ENCODE assay signal across 15 cellular contexts in genomic region chr6:69780585-69781178, GRCh38. TPM values are rescaled to one million over a fixed set of nuclear protein-coding genes. Genes with fewer than 3 reads are reported as not detected.
A peak's percentile ranks its signal among the peaks of the same experiment; 100 is the strongest.
DNase-seq lines count a peak whose midpoint lies in the region; ATAC-seq, FAIRE-seq and TF ChIP-seq lines count a peak whose summit lies in the region.
"Had no signal": no experiment of that assay in that cellular context is flagged by ENCODE, and none has a peak within 500 bp of the region (broad histone marks: within the 10 kb centered on the region; RNA-seq: fewer than 3 reads in every experiment).

No MANE protein-coding gene starts in this region.

- intact Hi-C loops in HCT116 (cut with micrococcal nuclease), result no loop called here
- intact Hi-C loops in right lobe of liver (cut with DNase I), result no loop called here

- no TSS peak for BruUV-seq in HCT116 (replicated peaks; lab: Mats Ljungman, UMichigan)

- H3K27me3 ChIP-seq in HCT116 (ENCODE audit: insufficient read depth, low read length), result no peaks in the 10 kb centered on the region
- H3K27me3 ChIP-seq in bronchial epithelial cell (ENCODE audit: control insufficient read depth, insufficient read depth, low read length), result no peaks in the 10 kb centered on the region
- H3K27me3 ChIP-seq in right lobe of liver, result no peaks in the 10 kb centered on the region
- H3K27me3 ChIP-seq: Peyer's patch, right atrium auricular region had no signal

- POLR2A ChIA-PET in HCT116 (lab: Charles Lee), result no interaction called here

- no peaks in the 10 kb centered on the region for H4K20me1 ChIP-seq in HCT116 (ENCODE audit: insufficient read depth)

- ATAC-seq in HCT116 (no peak), right lobe of liver (peak; percentile 93 to 97 (median 94)), GM21723 (IDR thresholded peaks at IDR 0.05; ENCODE audit: unreplicated experiment) (no peak), GM18511 (IDR thresholded peaks at IDR 0.05; ENCODE audit: unreplicated experiment) (no peak), HG02678 (IDR thresholded peaks at IDR 0.05; ENCODE audit: unreplicated experiment) (no peak)

- in situ Hi-C loops in Caki2 (cut with HindIII; ENCODE audit: low pct_unique_long_range_greater_than_20kb, low sequenced_read_pairs), result no loop called here

- TF ChIP-seq CTCF in HCT116 (IDR thresholded peaks at IDR 0.05 in 2 of 3, conservative IDR thresholded peaks at IDR 0.05 in 1 of 3; ENCODE audit: borderline replicate concordance in 1 of 3, insufficient read depth in 1 of 3, low read depth in 2 of 3, low read length in 2 of 3) (no peak), bronchial epithelial cell (IDR thresholded peaks at IDR 0.05; ENCODE audit: insufficient read depth, low read length, severe bottlenecking) (no peak), right lobe of liver (IDR thresholded peaks at IDR 0.05) (no peak)

- H3K9me3 ChIP-seq in HCT116 (ENCODE audit: control insufficient read depth in 1 of 2, insufficient read depth in 1 of 2, low read depth in 1 of 2, low read length in 2 of 2) (no peaks in the 10 kb centered on the region), right lobe of liver (no peaks in the 10 kb centered on the region)
- H3K9me3 ChIP-seq: Peyer's patch, right atrium auricular region had no signal

- H3K4me3 ChIP-seq in HCT116 (replicated peaks in 1 of 2; ENCODE audit: low read depth in 1 of 2, low read length in 2 of 2), result no peak overlapping the region
- H3K4me3 ChIP-seq in bronchial epithelial cell (ENCODE audit: low read depth, low read length), result no peak overlapping the region
- no peak overlapping the region for H3K4me3 ChIP-seq in right lobe of liver
- H3K4me3 ChIP-seq: Peyer's patch, right atrium auricular region had no signal

- H3K27ac ChIP-seq in HCT116 (ENCODE audit: low read depth, low read length) (no peak overlapping the region), right lobe of liver (peak overlapping the region; percentile 42 to 94 (median 65))
- H3K27ac ChIP-seq: right atrium auricular region had no signal

- peaks cover 0 to 2% of the 10 kb centered on the region in 2 experiments; a peak in 1 of 4 replicates for H3K36me3 ChIP-seq in HCT116 (ENCODE audit: control insufficient read depth in 1 of 2, insufficient read depth in 2 of 2, low read length in 2 of 2)
- H3K36me3 ChIP-seq in bronchial epithelial cell (ENCODE audit: control insufficient read depth, insufficient read depth, low read length), result no peaks in the 10 kb centered on the region
- no peaks in the 10 kb centered on the region for H3K36me3 ChIP-seq in right lobe of liver
- H3K36me3 ChIP-seq: Peyer's patch, right atrium auricular region had no signal

- H3K9me2 ChIP-seq in HCT116 (ENCODE audit: insufficient read depth), result no peaks in the 10 kb centered on the region

- TF ChIP-seq POLR2A in HCT116 (IDR thresholded peaks at IDR 0.05; ENCODE audit: borderline replicate concordance, extremely low read depth, insufficient read depth, insufficient read length) (no peak), right lobe of liver (IDR thresholded peaks at IDR 0.05) (no peak)

- peak overlapping the region; percentile 27; the same call in 1 of the 2 replicates for H3K4me2 ChIP-seq in HCT116 (ENCODE audit: low read length)

- H3K79me2 ChIP-seq in HCT116 (ENCODE audit: insufficient read depth, low read length), result no peaks in the 10 kb centered on the region

- no peak for FAIRE-seq in bronchial epithelial cell (lab: Jason Lieb, UNC)

- H3K4me1 ChIP-seq in HCT116 (ENCODE audit: control insufficient read depth in 1 of 2, insufficient read depth in 2 of 2, low read length in 2 of 2) (peaks cover 6 to 11% of the 10 kb centered on the region in 2 experiments; a peak in 3 of 4 replicates), right lobe of liver (peaks cover 0 to 17% (median 8%) of the 10 kb centered on the region in 4 donors)
- H3K4me1 ChIP-seq: right atrium auricular region had no signal

- no peak overlapping the region for H2AFZ ChIP-seq in HCT116 (ENCODE audit: low read depth, low read length, poor library complexity, severe bottlenecking)

- RAD21 ChIA-PET in HCT116 (lab: Charles Lee; ENCODE audit: low non-redundant PET in 1 of 2, low total read pairs in 2 of 2, uncharacterized antibody in 2 of 2, unreplicated experiment in 2 of 2), result no interaction called here

- no peak for TF ChIP-seq RAD21 in HCT116 (IDR thresholded peaks at IDR 0.05; ENCODE audit: low read depth)

- 41% methylated on average over 2 of the region's 2 CpGs for WGBS in right lobe of liver (ENCODE audit: insufficient coverage, low coverage, low lambda C conversion rate, missing lambda C conversion rate)

- DNase-seq in Caki2 (ENCODE audit: low read depth) (peak; percentile 11), HCT116 (ENCODE audit: low read depth, low spot score) (no peak), bronchial epithelial cell (ENCODE audit: low read depth) (peak; percentile 67), right lobe of liver (no peak), ureter (ENCODE audit: low spot score) (no peak)
- DNase-seq: activated CD4-positive, alpha-beta T cell treated with anti-CD3 and anti-CD28 coated beads, Interleukin-2, amount 50 U/mL, for 48 hours; activated effector memory CD4-positive, alpha-beta T cell treated with Interleukin-2 at 50 U/mL for 16 hours; CD4-positive, CD25-positive, alpha-beta regulatory T cell; head of caudate nucleus; NCI-H1092 treated with DMSO at 0.1 percent for 48 hours had no signal

- CTCF ChIA-PET in HCT116 (lab: Charles Lee), result interaction anchor here (1.6 kb wide), 1 partner anchor 16 kb away, joined by 4 read pairs; the partner anchor contains the start of gene LMBRD1

- no peak overlapping the region for H3K9ac ChIP-seq in HCT116 (ENCODE audit: low read length)

TF ChIP-seq in HCT116, 20 proteins besides CTCF, POLR2A, EP300 and RAD21 (continues in another document):
- TF ChIP-seq CBX3 (IDR thresholded peaks at IDR 0.05; ENCODE audit: low read depth) (no peak), SP1 (IDR thresholded peaks at IDR 0.05; ENCODE audit: low read depth) (peak; percentile 14; the same call in 1 of the 2 replicates), ZBTB33 (IDR thresholded peaks at IDR 0.05; ENCODE audit: extremely low read depth, insufficient replicate concordance, low read length) (no peak), EZH2 (IDR thresholded peaks at IDR 0.05) (no peak), CEBPB (IDR thresholded peaks at IDR 0.05; ENCODE audit: low read depth) (no peak), JUND (IDR thresholded peaks at IDR 0.05) (0 out of 2 replicates have a peak, but pooled peaks have one; percentile 15), ZNF274 (IDR thresholded peaks at IDR 0.05; ENCODE audit: low read depth, low read length) (no peak), POLR2AphosphoS5 (IDR thresholded peaks at IDR 0.05; ENCODE audit: low read depth, low read length) (no peak), YY1 (IDR thresholded peaks at IDR 0.05; ENCODE audit: extremely low read depth, insufficient replicate concordance, low read depth, low read length) (no peak), MAX (IDR thresholded peaks at IDR 0.05) (no peak), TCF7L2 (IDR thresholded peaks at IDR 0.05; ENCODE audit: borderline replicate concordance, extremely low read depth, insufficient read depth, insufficient read length) (no peak), EGR1 (IDR thresholded peaks at IDR 0.05; ENCODE audit: low read depth) (no peak), REST (IDR thresholded peaks at IDR 0.05; ENCODE audit: low read depth) (no peak)

RNA-seq across cellular contexts. Expression of gene LMBRD1, which starts 16.1 kb away (rescaled TPM):
- total RNA-seq in Caki2 (2014; rRNA removed; shearing (Covaris generic); ENCODE audit: low replicate concordance), result 16.9 and 24.1 TPM in 2 replicates
- total RNA-seq in HCT116 (2021; ENCODE audit: unreplicated experiment) (11.9 TPM), bronchial epithelial cell (13.3 and 17.6 TPM in 2 replicates), right lobe of liver (10 to 100 TPM; 37.9 to 57.7 (median 50.2) TPM), ureter (66.0 TPM)
- 4.9 and 5.6 TPM in 2 replicates for polyA plus RNA-seq in HCT116 (2012)

Comparison
In these comparisons a context has a peak if more than half of its experiments do, and no peak if none do; other contexts are left out.
1. DNase-seq: peak in Caki2 (single experiment) and bronchial epithelial cell (single experiment); none in HCT116 (single experiment), right lobe of liver (0 of 3) and ureter (single experiment).
2. ATAC-seq: peak in right lobe of liver (4 of 4); none in HCT116 (single experiment), GM21723 (single experiment), GM18511 (single experiment) and HG02678 (single experiment).